Comparison of ENCODE assay signal across 7 cellular contexts in the genomic region with DNA sequence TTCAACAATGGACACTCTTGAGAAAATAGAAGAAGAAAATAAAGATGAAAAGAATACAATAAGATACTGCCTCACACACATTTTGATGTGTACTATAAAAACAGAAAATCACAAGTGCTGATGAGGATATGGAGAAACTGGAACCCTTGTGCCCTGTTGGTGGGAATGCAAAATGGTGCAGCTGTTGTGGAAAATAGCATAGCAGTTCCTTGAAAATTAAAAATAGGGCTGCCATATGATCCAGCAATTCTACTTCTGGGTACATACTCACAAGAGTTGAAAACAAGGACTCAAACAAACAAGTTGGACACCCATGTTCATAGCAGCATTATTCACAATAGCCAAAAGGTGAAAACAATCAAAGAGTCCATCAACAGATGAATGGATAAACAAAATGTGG.
"Had no signal": no experiment of that assay in that cellular context is flagged by ENCODE, and none has a peak within 500 bp of the region (broad histone marks: within the 10 kb centered on the region; RNA-seq: fewer than 3 reads in every experiment).

No MANE protein-coding gene starts in this region.

- ATAC-seq: HCT116 had no signal

- DNase-seq: GM23248, GOT3, H7, HFFc6, IMR-90 had no signal

- H3K9ac ChIP-seq: GM23248 had no signal

- H3K36me3 ChIP-seq: HAP-1 had no signal

- H2AFZ ChIP-seq: GM23248 had no signal

- H3K27ac ChIP-seq: GM23248 had no signal

- H3K4me1 ChIP-seq: HAP-1 had no signal

- H3K4me3 ChIP-seq: GM23248, HAP-1 had no signal

- H3K9me3 ChIP-seq: HAP-1 had no signal
